Comparison of ENCODE assay signal across 8 cellular contexts in the genomic region with DNA sequence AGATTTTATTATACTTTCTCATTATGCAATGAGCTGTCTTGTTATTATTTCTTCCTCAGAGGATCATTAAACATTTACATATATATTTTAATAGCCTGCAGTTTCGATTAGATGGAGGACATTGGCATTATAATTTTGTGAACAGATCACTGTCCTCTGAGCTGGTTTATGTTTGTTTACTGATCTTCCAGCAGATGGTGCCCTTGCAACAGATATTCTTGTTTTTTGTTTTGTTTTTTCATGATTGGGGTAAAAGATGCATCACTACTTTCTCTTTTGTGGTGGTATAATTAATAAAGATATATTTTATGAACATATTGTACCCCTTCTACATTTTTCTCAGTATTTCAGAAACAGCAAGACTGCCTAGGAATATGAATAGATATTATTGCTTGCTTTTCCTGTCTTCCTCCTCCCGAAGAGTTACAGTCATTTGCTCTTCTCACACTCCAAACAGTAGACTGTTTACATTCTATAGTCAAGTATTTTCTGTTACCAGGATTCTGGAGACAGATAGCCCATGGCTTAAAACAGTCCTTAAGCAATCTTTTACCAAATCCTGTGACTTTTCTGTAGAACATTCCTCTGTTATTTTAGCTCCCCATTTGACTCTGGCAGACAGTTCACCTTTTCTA.
DNase-seq lines count a peak whose midpoint lies in the region; ATAC-seq and TF ChIP-seq lines count a peak whose summit lies in the region.

No MANE protein-coding gene starts in this region.

- CTCF ChIA-PET in PC-3 (lab: Charles Lee): interaction anchor here (1.0 kb wide), 1 partner anchor 523 kb away, joined by 7 read pairs; no protein-coding TSS in a partner anchor

- BruUV-seq in PC-3 (replicated peaks; lab: Mats Ljungman, UMichigan): no TSS peak

- no peaks in the 10 kb centered on the region for H3K27me3 Mint-ChIP-seq in activated naive CD8-positive, alpha-beta T cell treated with anti-CD3 and anti-CD28 coated beads, Interleukin-2, amount 50 U/mL, for 24 hours

- peak overlapping the region; percentile 46 for H3K4me3 ChIP-seq in PC-3 (ENCODE audit: low read length)

- peak; percentile 6 for DNase-seq in Caki2 (ENCODE audit: low read depth)
- peak; percentile 24 for DNase-seq in PC-3
- DNase-seq in glomerular visceral epithelial cell (ENCODE audit: extremely low spot score): peak; percentile 23
- DNase-seq in activated CD4-positive, alpha-beta T cell treated with anti-CD3 and anti-CD28 coated beads for 1 hour: no peak
- DNase-seq in activated naive CD8-positive, alpha-beta T cell treated with anti-CD3 and anti-CD28 coated beads, Interleukin-2, amount 50 U/mL, for 24 hours: no peak

- H3F3A ChIP-seq in PC-3 (ENCODE audit: low read length, unreplicated experiment): no peaks in the 10 kb centered on the region

- in situ Hi-C loops in Caki2 (cut with HindIII; ENCODE audit: low pct_unique_long_range_greater_than_20kb, low sequenced_read_pairs): no loop called here

- peak overlapping the region; percentile 74 for H2AFZ ChIP-seq in PC-3 (ENCODE audit: low read length)

- POLR2A ChIA-PET in PC-3 (lab: Charles Lee; ENCODE audit: unreplicated experiment): no interaction called here

- H3K4me3 Mint-ChIP-seq in activated naive CD8-positive, alpha-beta T cell treated with anti-CD3 and anti-CD28 coated beads, Interleukin-2, amount 50 U/mL, for 24 hours: no peak overlapping the region

- H3K9me3 ChIP-seq in PC-3 (ENCODE audit: low read length): no peaks in the 10 kb centered on the region

- no peak overlapping the region for H3K9ac ChIP-seq in PC-3 (ENCODE audit: low read length)

- no peaks in the 10 kb centered on the region for H3K4me1 ChIP-seq in PC-3 (ENCODE audit: insufficient read depth, low read length)

- H3K9me3 Mint-ChIP-seq in activated naive CD8-positive, alpha-beta T cell treated with anti-CD3 and anti-CD28 coated beads, Interleukin-2, amount 50 U/mL, for 24 hours: no peaks in the 10 kb centered on the region

- H3K27ac Mint-ChIP-seq in activated naive CD8-positive, alpha-beta T cell treated with anti-CD3 and anti-CD28 coated beads, Interleukin-2, amount 50 U/mL, for 24 hours: no peak overlapping the region

- H3K27me3 ChIP-seq in PC-3 (ENCODE audit: low read length): no peaks in the 10 kb centered on the region

- H3K36me3 Mint-ChIP-seq in activated naive CD8-positive, alpha-beta T cell treated with anti-CD3 and anti-CD28 coated beads, Interleukin-2, amount 50 U/mL, for 24 hours (ENCODE audit: low read depth): no peaks in the 10 kb centered on the region

- no peak overlapping the region for H3K27ac ChIP-seq in PC-3 (ENCODE audit: low read length)

- peak overlapping the region; percentile 71 for H3K4me2 ChIP-seq in PC-3 (ENCODE audit: low read length)

- no peaks in the 10 kb centered on the region for H3K9me2 ChIP-seq in PC-3 (replicated peaks; ENCODE audit: low read length)

- TF ChIP-seq CTCF in PC-3 (conservative IDR thresholded peaks at IDR 0.05; ENCODE audit: low read depth, low read length): peak; percentile 68

- no peaks in the 10 kb centered on the region for H3K4me1 Mint-ChIP-seq in activated naive CD8-positive, alpha-beta T cell treated with anti-CD3 and anti-CD28 coated beads, Interleukin-2, amount 50 U/mL, for 24 hours

- H3K79me2 ChIP-seq in PC-3 (ENCODE audit: low read length): no peaks in the 10 kb centered on the region

- intact Hi-C loops in PC-3 (cut with micrococcal nuclease): loop anchor here (5.0 to 10.0 kb wide), 2 partner anchors 167 to 955 kb away; no protein-coding TSS in a partner anchor

- H4K20me1 ChIP-seq in PC-3 (ENCODE audit: low read length): no peaks in the 10 kb centered on the region

- H3K36me3 ChIP-seq in PC-3 (ENCODE audit: low read depth, low read length): no peaks in the 10 kb centered on the region

- peak; percentile 48 for ATAC-seq in HG02938 (IDR thresholded peaks at IDR 0.05; ENCODE audit: unreplicated experiment)
- ATAC-seq in PC-3: peak; percentile 55
- ATAC-seq in HG02852 (IDR thresholded peaks at IDR 0.05; ENCODE audit: unreplicated experiment): no peak
- ATAC-seq in GM21786 (IDR thresholded peaks at IDR 0.05; ENCODE audit: unreplicated experiment): no peak
- ATAC-seq in activated naive CD8-positive, alpha-beta T cell treated with anti-CD3 and anti-CD28 coated beads, Interleukin-2, amount 50 U/mL, for 24 hours: no peak

Comparison
In these comparisons a context has a peak if more than half of its experiments do, and no peak if none do; other contexts are left out.
1. DNase-seq: peak in Caki2 (single experiment), PC-3 (single experiment) and glomerular visceral epithelial cell (single experiment); none in activated CD4-positive, alpha-beta T cell treated with anti-CD3 and anti-CD28 coated beads for 1 hour (single experiment) and activated naive CD8-positive, alpha-beta T cell treated with anti-CD3 and anti-CD28 coated beads, Interleukin-2, amount 50 U/mL, for 24 hours (single experiment).
2. ATAC-seq: peak in HG02938 (single experiment) and PC-3 (single experiment); none in HG02852 (single experiment), GM21786 (single experiment) and activated naive CD8-positive, alpha-beta T cell treated with anti-CD3 and anti-CD28 coated beads, Interleukin-2, amount 50 U/mL, for 24 hours (single experiment).